In the genomic region with DNA sequence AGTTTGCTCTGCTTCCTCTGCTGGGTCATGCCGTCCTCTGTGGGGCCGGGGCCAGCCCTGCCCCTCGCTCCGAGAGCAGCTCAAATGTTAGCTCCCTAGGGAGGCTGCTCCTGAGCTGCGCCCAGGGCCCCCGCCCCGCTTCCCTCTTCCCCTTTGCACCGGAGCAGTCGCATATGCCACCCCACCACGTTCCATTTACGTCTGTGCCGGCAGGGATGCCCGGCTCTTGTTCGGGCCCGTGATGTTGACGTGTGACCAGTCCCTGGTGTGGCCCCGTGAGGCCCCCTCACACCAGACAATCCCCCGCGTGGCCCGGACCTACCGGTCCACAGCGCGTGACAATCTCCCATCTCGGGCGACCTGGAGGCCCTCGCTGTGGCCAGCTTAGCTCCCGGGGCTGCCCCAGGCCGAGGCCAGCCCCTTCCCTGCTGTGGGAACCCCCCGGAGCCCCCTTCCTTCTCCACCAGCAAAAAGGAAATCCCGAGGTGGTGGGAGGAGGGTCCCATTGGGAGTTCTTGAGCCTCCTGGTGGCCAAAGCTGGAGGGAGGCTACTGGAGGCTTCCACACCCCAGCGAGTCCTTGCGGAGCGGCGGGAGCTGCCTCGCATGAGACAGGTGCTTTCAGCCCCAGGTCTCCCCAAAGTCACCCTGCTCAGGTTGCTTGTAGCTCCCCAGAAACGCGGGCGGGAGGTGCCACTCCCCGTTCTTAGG, we compare ENCODE assay signal across 23 cellular contexts. TPM values are rescaled to one million over a fixed set of nuclear protein-coding genes. Genes with fewer than 3 reads are reported as not detected.
A peak's percentile ranks its signal among the peaks of the same experiment; 100 is the strongest.
DNase-seq lines count a peak whose midpoint lies in the region; ATAC-seq, FAIRE-seq and TF ChIP-seq lines count a peak whose summit lies in the region.
"Had no signal": no experiment of that assay in that cellular context is flagged by ENCODE, and none has a peak within 500 bp of the region (broad histone marks: within the 10 kb centered on the region; RNA-seq: fewer than 3 reads in every experiment).

No MANE protein-coding gene starts in this region.

- H3K4me3 ChIP-seq in HFF-Myc (replicated peaks; ENCODE audit: low read depth, low read length) (no peak overlapping the region), brain microvascular endothelial cell (ENCODE audit: low read depth, low read length) (no peak overlapping the region)
- H3K4me3 ChIP-seq: heart right ventricle, pancreas, skin epidermis, thyroid gland had no signal

- peak; percentile 30 for TF ChIP-seq CTCF in HFF-Myc (IDR thresholded peaks at IDR 0.05; ENCODE audit: low read depth, low read length, missing control alignments)
- TF ChIP-seq CTCF in brain microvascular endothelial cell (IDR thresholded peaks at IDR 0.05; ENCODE audit: low read depth, low read length, missing control alignments) = peak; percentile 58
- TF ChIP-seq CTCF in type B pancreatic cell (conservative IDR thresholded peaks at IDR 0.05) = peak; percentile 62
- no peak for TF ChIP-seq CTCF in omental fat pad (IDR thresholded peaks at IDR 0.05)

- in situ Hi-C loops in brain microvascular endothelial cell (cut with HindIII; ENCODE audit: low pct_ligation_motif_present, low sequenced_read_pairs) = no loop called here

- H3K4me3 Mint-ChIP-seq in type B pancreatic cell = no peak overlapping the region
- H3K4me3 Mint-ChIP-seq: CD4-positive, alpha-beta memory T cell; T-helper 1 cell treated with Interleukin-12 subunit alpha and Interleukin-12 subunit beta and Interleukin-4 antibody, amounts not matched to agents 30 μg/mL and 1 μg/mL, for 36 hours had no signal

- H3K27ac ChIP-seq in brain microvascular endothelial cell = no peak overlapping the region
- H3K27ac ChIP-seq: epithelial cell of prostate, heart right ventricle, pancreas, skin epidermis, thyroid gland had no signal

- H3K36me3 Mint-ChIP-seq in type B pancreatic cell = no peaks in the 10 kb centered on the region
- H3K36me3 Mint-ChIP-seq: CD4-positive, alpha-beta memory T cell had no signal

- H3K4me1 Mint-ChIP-seq in type B pancreatic cell (ENCODE audit: unreplicated experiment) = no peaks in the 10 kb centered on the region
- H3K4me1 Mint-ChIP-seq: activated CD4-positive, alpha-beta T cell treated with anti-CD3 and anti-CD28 coated beads for 36 hours; CD4-positive, alpha-beta memory T cell had no signal

- H3K27me3 ChIP-seq in brain microvascular endothelial cell (replicated peaks) = no peaks in the 10 kb centered on the region
- H3K27me3 ChIP-seq: heart right ventricle, pancreas, thyroid gland had no signal

- H3K27me3 Mint-ChIP-seq in type B pancreatic cell = no peaks in the 10 kb centered on the region
- H3K27me3 Mint-ChIP-seq: activated CD4-positive, alpha-beta T cell treated with anti-CD3 and anti-CD28 coated beads for 36 hours; CD4-positive, alpha-beta memory T cell had no signal

- no peak for FAIRE-seq in GM19239 (lab: Jason Lieb, UNC)
- FAIRE-seq: H54, kidney, pancreas had no signal

- no peak overlapping the region for H3K27ac Mint-ChIP-seq in type B pancreatic cell
- H3K27ac Mint-ChIP-seq: activated CD4-positive, alpha-beta T cell treated with anti-CD3 and anti-CD28 coated beads for 36 hours; T-helper 1 cell treated with Interleukin-12 subunit alpha and Interleukin-12 subunit beta and Interleukin-4 antibody, amounts not matched to agents 30 μg/mL and 1 μg/mL, for 36 hours had no signal

- no peak for DNase-seq in HFF-Myc (ENCODE audit: extremely low read depth, low read depth)
- no peak for DNase-seq in brain microvascular endothelial cell
- DNase-seq in left kidney (ENCODE audit: low read depth, low spot score) = peak; percentile 63
- no peak for DNase-seq in type B pancreatic cell (ENCODE audit: extremely low spot score, unreplicated experiment)
- no peak for DNase-seq in GM19239 (ENCODE audit: insufficient read length, low spot score)
- DNase-seq in omental fat pad (ENCODE audit: low spot score) = no peak
- no peak for DNase-seq in NCI-H1930 (lab: John Stamatoyannopoulos, UW)
- DNase-seq: activated CD4-positive, alpha-beta T cell treated with anti-CD3 and anti-CD28 coated beads for 36 hours; activated gamma-delta T cell treated with Interleukin-2 at 50 U/mL for 16 hours; anterior cingulate cortex; cortex of kidney; kidney; NCI-H1417; NK-92 treated with Interleukin-12 subunit alpha and Interleukin-12 subunit beta, amount 100 ng/mL, for 24 hours; pancreas; Right ventricle myocardium superior; thyroid gland had no signal

- no peaks in the 10 kb centered on the region for H3K9me3 Mint-ChIP-seq in type B pancreatic cell
- H3K9me3 Mint-ChIP-seq: T-helper 1 cell treated with Interleukin-12 subunit alpha and Interleukin-12 subunit beta and Interleukin-4 antibody, amounts not matched to agents 30 μg/mL and 1 μg/mL, for 36 hours had no signal

- peaks cover 33% of the 10 kb centered on the region for H3K36me3 ChIP-seq in brain microvascular endothelial cell (replicated peaks)

- ATAC-seq in omental fat pad (ENCODE audit: low FRiP score) = no peak
- ATAC-seq: activated CD4-positive, alpha-beta T cell treated with anti-CD3 and anti-CD28 coated beads for 36 hours had no signal

RNA-seq across cellular contexts. Expression of gene FAM20C, which starts 15.2 kb away (rescaled TPM):
- total RNA-seq in type B pancreatic cell (ENCODE audit: low replicate concordance) (17.4 and 18.1 TPM in 2 replicates), omental fat pad (100 to 1,000 TPM in 1 of 4 donors, 10 to 100 TPM in 3; 25.5 to 119 (median 35.8) TPM)

Comparison
In these comparisons a context has a peak if more than half of its experiments do, and no peak if none do; other contexts are left out.
1. CTCF ChIP-seq: peak in HFF-Myc (single experiment), brain microvascular endothelial cell (single experiment) and type B pancreatic cell (single experiment); none in omental fat pad (0 of 3).